In genomic region chr7:72336887-72337821, GRCh38 we compare ENCODE assay signal across 12 cellular contexts.
DNase-seq lines count a peak whose midpoint lies in the region; ATAC-seq and TF ChIP-seq lines count a peak whose summit lies in the region.
"Had no signal": no experiment of that assay in that cellular context is flagged by ENCODE, and none has a peak within 500 bp of the region (broad histone marks: within the 10 kb centered on the region; RNA-seq: fewer than 3 reads in every experiment).

No MANE protein-coding gene starts in this region.

- 11% methylated on average over 52 of the region's 91 CpGs for WGBS in SK-N-SH (ENCODE audit: low lambda C conversion rate)
- WGBS in hepatocyte (ENCODE audit: low lambda C conversion rate, missing lambda C conversion rate), result 5% methylated on average over 42 of the region's 91 CpGs

- H3K9me3 ChIP-seq in SK-N-SH (no peaks in the 10 kb centered on the region), SK-N-MC (ENCODE audit: low read depth, low read length) (no peaks in the 10 kb centered on the region), hepatocyte (ENCODE audit: low read depth) (no peaks in the 10 kb centered on the region)
- H3K9me3 ChIP-seq: thoracic aorta had no signal

- H3K79me2 ChIP-seq in SK-N-SH (ENCODE audit: insufficient read depth) (no peaks in the 10 kb centered on the region), hepatocyte (no peaks in the 10 kb centered on the region)

- H3K9ac ChIP-seq in SK-N-SH, result no peak overlapping the region
- no peak overlapping the region for H3K9ac ChIP-seq in SK-N-MC (ENCODE audit: insufficient read length)

- CTCF ChIA-PET in SK-N-SH (lab: Yijun Ruan, JAX), result no interaction called here

- H3K4me1 ChIP-seq in SK-N-SH (ENCODE audit: control insufficient read depth in 1 of 2, insufficient read depth in 2 of 2, low read depth in 1 of 2, low read length in 1 of 2) (no peaks in the 10 kb centered on the region), hepatocyte (ENCODE audit: insufficient read depth) (peaks cover 3% of the 10 kb centered on the region)

- no peak overlapping the region for H2AFZ ChIP-seq in SK-N-SH (ENCODE audit: low read depth)
- no peak overlapping the region for H2AFZ ChIP-seq in hepatocyte

- TF ChIP-seq CTCF in SK-N-SH (IDR thresholded peaks at IDR 0.05) (no peak), hepatocyte (IDR thresholded peaks at IDR 0.05; ENCODE audit: poor library complexity) (no peak)

- DNase-seq in SK-N-SH, result peak; percentile 36
- DNase-seq in SK-N-MC (ENCODE audit: low read depth, low spot score), result no peak
- DNase-seq in hepatocyte (ENCODE audit: low spot score), result no peak
- DNase-seq in retina, result peak; percentile 73
- DNase-seq in NCI-H128 (lab: John Stamatoyannopoulos, UW; ENCODE audit: unreplicated experiment), result no peak
- DNase-seq in NAMALWA (ENCODE audit: low spot score), result no peak
- DNase-seq: activated CD4-positive, alpha-beta T cell treated with anti-CD3 and anti-CD28 coated beads, Interleukin-2, amount 10 ng/mL, durations not matched to agents 24 days and 14 days; cortex of kidney; NCI-H510A had no signal

- H3K36me3 ChIP-seq in SK-N-SH (replicated peaks in 1 of 2; ENCODE audit: control insufficient read depth in 1 of 2, insufficient read depth in 2 of 2, low read length in 1 of 2) (no peaks in the 10 kb centered on the region), SK-N-MC (ENCODE audit: insufficient read depth, low read length) (no peaks in the 10 kb centered on the region), hepatocyte (replicated peaks; ENCODE audit: insufficient read depth, low read depth) (no peaks in the 10 kb centered on the region)
- H3K36me3 ChIP-seq: thoracic aorta had no signal

- H3K4me3 ChIP-seq in SK-N-SH (ENCODE audit: low read depth in 2 of 2, low read length in 1 of 2) (no peak overlapping the region), SK-N-MC (peak overlapping the region; percentile 68), hepatocyte (no peak overlapping the region)
- H3K4me3 ChIP-seq: thoracic aorta had no signal

- ATAC-seq in SK-N-SH treated with all-trans-retinoic acid at 6 μM for 48 hours, result no peak
- ATAC-seq in HG03521 (IDR thresholded peaks at IDR 0.05; ENCODE audit: unreplicated experiment), result no peak

- H3K4me2 ChIP-seq in SK-N-SH (no peak overlapping the region), hepatocyte (peak overlapping the region; percentile 84)

- H3F3A ChIP-seq in SK-N-SH (replicated peaks; ENCODE audit: insufficient read depth), result no peaks in the 10 kb centered on the region

- peaks cover 36% of the 10 kb centered on the region for H3K27me3 ChIP-seq in SK-N-SH (ENCODE audit: insufficient read depth)
- H3K27me3 ChIP-seq in hepatocyte, result peaks cover 70% of the 10 kb centered on the region

- no peak for TF ChIP-seq EP300 in SK-N-SH (IDR thresholded peaks at IDR 0.05; ENCODE audit: borderline replicate concordance in 1 of 2, low read depth in 1 of 2, low read length in 1 of 2)

- no peaks in the 10 kb centered on the region for H3K9me2 ChIP-seq in SK-N-SH
- H3K9me2 ChIP-seq in hepatocyte (replicated peaks; ENCODE audit: insufficient read depth), result no peaks in the 10 kb centered on the region

- POLR2A ChIA-PET in SK-N-SH (lab: Yijun Ruan, JAX), result no interaction called here

- H4K20me1 ChIP-seq in SK-N-SH (ENCODE audit: insufficient read depth), result no peaks in the 10 kb centered on the region
- no peaks in the 10 kb centered on the region for H4K20me1 ChIP-seq in hepatocyte (ENCODE audit: insufficient read depth, poor library complexity, severe bottlenecking)

- H3K27ac ChIP-seq in SK-N-SH (ENCODE audit: low read depth in 2 of 2, low read length in 1 of 2) (no peak overlapping the region), SK-N-MC (no peak overlapping the region), hepatocyte (no peak overlapping the region)
- H3K27ac ChIP-seq: thoracic aorta had no signal

- TF ChIP-seq RAD21 in SK-N-SH (IDR thresholded peaks at IDR 0.05; ENCODE audit: low read length), result no peak

TF ChIP-seq in SK-N-SH, 30 proteins besides CTCF, POLR2A, EP300 and RAD21:
- TF ChIP-seq TAF1 (IDR thresholded peaks at IDR 0.05; ENCODE audit: borderline replicate concordance, low read depth, low read length) (no peak), YY1 (IDR thresholded peaks at IDR 0.05; ENCODE audit: low read depth) (no peak), EZH2phosphoT487 (IDR thresholded peaks at IDR 0.05; ENCODE audit: borderline replicate concordance, low read depth) (no peak), SMC3 (IDR thresholded peaks at IDR 0.05; ENCODE audit: low read depth, low read length) (no peak)

TF ChIP-seq in SK-N-SH treated with all-trans-retinoic acid at 6 μM for 48 hours, 23 proteins besides CTCF, POLR2A, EP300 and RAD21:
- TF ChIP-seq TOX (CRISPR knock-in tag; IDR thresholded peaks at IDR 0.05; ENCODE audit: borderline replicate concordance) (no peak), ZC3H10 (CRISPR knock-in tag; IDR thresholded peaks at IDR 0.05) (no peak), POU6F1 (CRISPR knock-in tag; IDR thresholded peaks at IDR 0.05; ENCODE audit: borderline replicate concordance, low read depth) (no peak), ZNF8 (CRISPR knock-in tag; IDR thresholded peaks at IDR 0.05) (no peak), SNAI2 (CRISPR knock-in tag; IDR thresholded peaks at IDR 0.05) (no peak), OSR1 (CRISPR knock-in tag; IDR thresholded peaks at IDR 0.05) (no peak), RARB (CRISPR knock-in tag; IDR thresholded peaks at IDR 0.05) (no peak), ZNF565 (CRISPR knock-in tag; conservative IDR thresholded peaks at IDR 0.05; ENCODE audit: low read depth) (no peak)

Comparison
In these comparisons a context has a peak if more than half of its experiments do, and no peak if none do; other contexts are left out.
1. DNase-seq: peak in SK-N-SH (single experiment) and retina (single experiment); none in SK-N-MC (single experiment), hepatocyte (single experiment), NCI-H128 (single experiment) and NAMALWA (single experiment).